10 cellular contexts compared by ENCODE assay signal in genomic region chr19:54204767-54205468, GRCh38. TPM values are rescaled to one million over a fixed set of nuclear protein-coding genes. Genes with fewer than 3 reads are reported as not detected.
DNase-seq lines count a peak whose midpoint lies in the region; ATAC-seq and TF ChIP-seq lines count a peak whose summit lies in the region.
"Had no signal": no experiment of that assay in that cellular context is flagged by ENCODE, and none has a peak within 500 bp of the region (broad histone marks: within the 10 kb centered on the region; RNA-seq: fewer than 3 reads in every experiment).

No MANE protein-coding gene starts in this region.

- intact Hi-C loops in activated B cell treated with CpG ODN at 0.5 μM for 24 hours (cut with micrococcal nuclease), result no loop called here

- no peaks in the 10 kb centered on the region for H3K9me3 ChIP-seq in iPS-20b (ENCODE audit: insufficient read depth, low read depth, low read length)

- no peak for DNase-seq in stimulated activated naive CD8-positive, alpha-beta T cell treated with anti-CD3 and anti-CD28 coated beads, Interleukin-15, Interleukin-2, amounts not matched to agents 100 U/mL and 50 U/mL, for 24 hours
- DNase-seq in activated B cell treated with CpG ODN at 0.5 μM for 24 hours (no peak), NCI-H345 (lab: John Stamatoyannopoulos, UW) (no peak), hepatic stellate cell (ENCODE audit: low spot score) (no peak)
- DNase-seq: foreskin fibroblast, NCI-H1092 treated with DMSO at 0.1 percent for 48 hours had no signal

- H3K36me3 ChIP-seq in iPS-20b (ENCODE audit: insufficient read depth, low read depth, low read length), result peaks cover 81% of the 10 kb centered on the region

- peaks cover 91% of the 10 kb centered on the region for H3K4me1 Mint-ChIP-seq in stimulated activated naive CD8-positive, alpha-beta T cell treated with anti-CD3 and anti-CD28 coated beads, Interleukin-15, Interleukin-2, amounts not matched to agents 100 ng/mL and 50 ng/mL, for 24 hours (ENCODE audit: low read depth)
- H3K4me1 Mint-ChIP-seq in activated B cell treated with CpG ODN at 0.5 μM for 24 hours, result peaks cover 94% of the 10 kb centered on the region

- no peaks in the 10 kb centered on the region for H3K27me3 ChIP-seq in iPS-20b (ENCODE audit: insufficient read depth, low read length)

- H3K27me3 Mint-ChIP-seq in stimulated activated naive CD8-positive, alpha-beta T cell treated with anti-CD3 and anti-CD28 coated beads, Interleukin-15, Interleukin-2, amounts not matched to agents 100 ng/mL and 50 ng/mL, for 24 hours, result no peaks in the 10 kb centered on the region
- no peaks in the 10 kb centered on the region for H3K27me3 Mint-ChIP-seq in activated B cell treated with CpG ODN at 0.5 μM for 24 hours

- POLR2A ChIA-PET in activated B cell treated with CpG ODN at 0.5 μM for 24 hours (lab: Charles Lee), result interaction anchor here (0.7 to 5.2 kb wide), 3 partner anchors 15 to 422 kb away, joined by 3 to 69 read pairs (median 3); partner anchors contain the start of genes MBOAT7 and TSEN34

- H3K4me3 ChIP-seq in iPS-20b (ENCODE audit: low read length), result peak overlapping the region; percentile 84

- no peaks in the 10 kb centered on the region for H3K9me3 Mint-ChIP-seq in stimulated activated naive CD8-positive, alpha-beta T cell treated with anti-CD3 and anti-CD28 coated beads, Interleukin-15, Interleukin-2, amounts not matched to agents 100 ng/mL and 50 ng/mL, for 24 hours
- H3K9me3 Mint-ChIP-seq in activated B cell treated with CpG ODN at 0.5 μM for 24 hours, result no peaks in the 10 kb centered on the region

- peaks cover 22% of the 10 kb centered on the region for H3K4me1 ChIP-seq in iPS-20b (ENCODE audit: insufficient read depth, low read length)

- H3K27ac Mint-ChIP-seq in stimulated activated naive CD8-positive, alpha-beta T cell treated with anti-CD3 and anti-CD28 coated beads, Interleukin-15, Interleukin-2, amounts not matched to agents 100 ng/mL and 50 ng/mL, for 24 hours, result peak overlapping the region; percentile 81
- peak overlapping the region; percentile 25 for H3K27ac Mint-ChIP-seq in activated B cell treated with CpG ODN at 0.5 μM for 24 hours

- no peak for ATAC-seq in stimulated activated naive CD8-positive, alpha-beta T cell treated with anti-CD3 and anti-CD28 coated beads, Interleukin-15, Interleukin-2, amounts not matched to agents 100 U/mL and 50 U/mL, for 24 hours
- ATAC-seq in activated B cell treated with CpG ODN at 0.5 μM for 24 hours (ENCODE audit: low read depth) (no peak), GM21723 (IDR thresholded peaks at IDR 0.05; ENCODE audit: unreplicated experiment) (no peak), GM18511 (IDR thresholded peaks at IDR 0.05; ENCODE audit: unreplicated experiment) (no peak)

- TF ChIP-seq CTCF in activated B cell treated with CpG ODN at 0.5 μM for 24 hours (IDR thresholded peaks at IDR 0.05), result no peak

- H3K4me3 Mint-ChIP-seq in stimulated activated naive CD8-positive, alpha-beta T cell treated with anti-CD3 and anti-CD28 coated beads, Interleukin-15, Interleukin-2, amounts not matched to agents 100 ng/mL and 50 ng/mL, for 24 hours, result peak overlapping the region; percentile 98
- peak overlapping the region; percentile 41 for H3K4me3 Mint-ChIP-seq in activated B cell treated with CpG ODN at 0.5 μM for 24 hours

- H3K36me3 Mint-ChIP-seq in stimulated activated naive CD8-positive, alpha-beta T cell treated with anti-CD3 and anti-CD28 coated beads, Interleukin-15, Interleukin-2, amounts not matched to agents 100 ng/mL and 50 ng/mL, for 24 hours (ENCODE audit: low read depth), result peaks cover 84% of the 10 kb centered on the region
- H3K36me3 Mint-ChIP-seq in activated B cell treated with CpG ODN at 0.5 μM for 24 hours (ENCODE audit: low read depth), result peaks cover 87% of the 10 kb centered on the region

- CTCF ChIA-PET in activated B cell treated with CpG ODN at 0.5 μM for 24 hours (lab: Charles Lee), result no interaction called here

- H3K9ac ChIP-seq in iPS-20b (ENCODE audit: low read depth, low read length), result peak overlapping the region; percentile 64

- no peak overlapping the region for H3K27ac ChIP-seq in iPS-20b (ENCODE audit: low read length)

RNA-seq across cellular contexts. Expression of gene RPS9, which starts 4.3 kb away (rescaled TPM):
- 1,946 and 2,185 TPM in 2 replicates for total RNA-seq in activated B cell treated with CpG ODN at 0.5 μM for 24 hours

RNA-seq across cellular contexts. Expression of gene TSEN34, which starts 13.8 kb away (rescaled TPM):
- total RNA-seq in activated B cell treated with CpG ODN at 0.5 μM for 24 hours, result 15.0 and 19.4 TPM in 2 replicates

RNA-seq across cellular contexts. Expression of gene MBOAT7, which starts 15.5 kb away (rescaled TPM):
- 15.2 and 21.4 TPM in 2 replicates for total RNA-seq in activated B cell treated with CpG ODN at 0.5 μM for 24 hours

RNA-seq across cellular contexts. Expression of gene LILRB3, which starts 17.9 kb away (rescaled TPM):
- 0.37 and 1.1 TPM in 2 replicates for total RNA-seq in activated B cell treated with CpG ODN at 0.5 μM for 24 hours

RNA-seq across cellular contexts. Expression of gene TMC4, which starts 32.0 kb away (rescaled TPM):
- not detected in 2 replicates for total RNA-seq in activated B cell treated with CpG ODN at 0.5 μM for 24 hours
